Comparison of ENCODE assay signal across 24 cellular contexts in the genomic region with DNA sequence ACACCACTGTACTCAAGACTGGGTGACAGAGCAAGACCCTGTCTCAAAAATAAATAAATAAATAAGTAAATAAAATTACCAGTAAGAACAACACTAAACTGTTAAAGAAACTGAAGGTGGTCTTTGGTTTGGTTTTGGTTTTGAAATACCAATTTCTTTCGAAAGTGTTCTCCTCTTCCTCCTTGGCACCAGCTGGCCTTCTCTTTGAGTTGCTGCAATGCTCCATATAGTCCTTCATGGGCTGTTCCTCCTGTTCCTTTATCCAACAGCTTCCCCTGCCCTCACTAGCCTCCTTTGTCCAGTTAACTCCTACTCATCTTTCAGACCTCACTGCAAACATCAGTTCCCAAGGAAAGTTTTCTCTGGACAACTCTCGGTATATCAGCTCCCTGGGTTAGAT.
"Had no signal": no experiment of that assay in that cellular context is flagged by ENCODE, and none has a peak within 500 bp of the region (broad histone marks: within the 10 kb centered on the region; RNA-seq: fewer than 3 reads in every experiment).

No MANE protein-coding gene starts in this region.

- H3K79me2 ChIP-seq: parathyroid adenoma had no signal

- H2AFZ ChIP-seq: parathyroid adenoma had no signal

- H3K9ac ChIP-seq: parathyroid adenoma had no signal

- H3K4me3 Mint-ChIP-seq: activated CD8-positive, alpha-beta T cell treated with anti-CD3 and anti-CD28 coated beads, Interleukin-2, amount 10 ng/mL, durations not matched to agents 7 days and 5 days; activated naive CD8-positive, alpha-beta T cell treated with anti-CD3 and anti-CD28 coated beads, Interleukin-2, amount 10 ng/mL, durations not matched to agents 7 days and 5 days; central memory CD8-positive, alpha-beta T cell; naive thymus-derived CD4-positive, alpha-beta T cell; stimulated activated effector memory CD8-positive, alpha-beta T cell treated with anti-CD3 and anti-CD28 coated beads, Interleukin-12 subunit alpha, Interleukin-12 subunit beta, amount 100 ng/mL, for 72 hours; WTC11 had no signal

- H3K36me3 Mint-ChIP-seq: activated naive CD8-positive, alpha-beta T cell treated with anti-CD3 and anti-CD28 coated beads, Interleukin-2, amount 10 ng/mL, durations not matched to agents 7 days and 5 days; naive thymus-derived CD4-positive, alpha-beta T cell; WTC11 had no signal

- H3K9me3 ChIP-seq: esophagus squamous epithelium, mucosa of descending colon, tibial nerve had no signal

- H3K27ac Mint-ChIP-seq: activated CD8-positive, alpha-beta T cell treated with anti-CD3 and anti-CD28 coated beads, Interleukin-2, amount 10 ng/mL, durations not matched to agents 7 days and 5 days; activated naive CD8-positive, alpha-beta T cell treated with anti-CD3 and anti-CD28 coated beads, Interleukin-2, amount 10 ng/mL, durations not matched to agents 7 days and 5 days; stimulated activated effector memory CD8-positive, alpha-beta T cell treated with anti-CD3 and anti-CD28 coated beads, Interleukin-12 subunit alpha, Interleukin-12 subunit beta, amount 100 ng/mL, for 72 hours; WTC11 had no signal

- DNase-seq: activated CD4-positive, alpha-beta T cell treated with anti-CD3 and anti-CD28 coated beads for 48 hours; activated CD8-positive, alpha-beta memory T cell treated with anti-CD3 and anti-CD28 coated beads, Interleukin-2, amount 50 U/mL, for 4 hours; activated CD8-positive, alpha-beta T cell treated with anti-CD3 and anti-CD28 coated beads, Interleukin-2, amount 10 ng/mL, durations not matched to agents 7 days and 5 days; activated gamma-delta T cell; activated naive CD8-positive, alpha-beta T cell treated with anti-CD3 and anti-CD28 coated beads, Interleukin-2, amount 10 ng/mL, durations not matched to agents 7 days and 5 days; activated T-cell treated with anti-CD3 and anti-CD28 coated beads, Interleukin-2, amount 50 U/mL, for 48 hours; anterior cingulate cortex; brain microvascular endothelial cell; effector CD4-positive, alpha-beta T cell; esophagus squamous epithelium; hippocampal formation; mucosa of descending colon; retina; stimulated activated CD4-positive, alpha-beta T cell treated with anti-CD3 and anti-CD28 coated beads, Interleukin-12 subunit alpha, Interleukin-12 subunit beta, amount 100 ng/mL, for 4 hours had no signal

- H3K4me1 ChIP-seq: parathyroid adenoma had no signal

- H3K36me3 ChIP-seq: brain microvascular endothelial cell, esophagus squamous epithelium, tibial nerve had no signal

- H3K9me3 Mint-ChIP-seq: activated naive CD8-positive, alpha-beta T cell treated with anti-CD3 and anti-CD28 coated beads, Interleukin-2, amount 10 ng/mL, durations not matched to agents 7 days and 5 days; central memory CD8-positive, alpha-beta T cell; stimulated activated effector memory CD8-positive, alpha-beta T cell treated with anti-CD3 and anti-CD28 coated beads, Interleukin-12 subunit alpha, Interleukin-12 subunit beta, amount 100 ng/mL, for 72 hours; WTC11 had no signal

- H3K27me3 ChIP-seq: brain microvascular endothelial cell, esophagus squamous epithelium, tibial nerve had no signal

- FAIRE-seq: keratinocyte, TTC549 had no signal

- H3K27me3 Mint-ChIP-seq: central memory CD8-positive, alpha-beta T cell had no signal

- ATAC-seq: activated CD8-positive, alpha-beta T cell treated with anti-CD3 and anti-CD28 coated beads, Interleukin-2, amount 10 ng/mL, durations not matched to agents 7 days and 5 days; left lobe of liver; mucosa of descending colon; naive thymus-derived CD4-positive, alpha-beta T cell; stimulated activated effector memory CD8-positive, alpha-beta T cell treated with anti-CD3 and anti-CD28 coated beads, Interleukin-12 subunit alpha, Interleukin-12 subunit beta, amount 100 ng/mL, for 72 hours; WTC11 had no signal

- H3K27ac ChIP-seq: brain microvascular endothelial cell, coronary artery, esophagus squamous epithelium, parathyroid adenoma, tibial nerve had no signal

- H3K4me3 ChIP-seq: coronary artery, esophagus squamous epithelium, mucosa of descending colon, tibial nerve had no signal
